In the genomic region with DNA sequence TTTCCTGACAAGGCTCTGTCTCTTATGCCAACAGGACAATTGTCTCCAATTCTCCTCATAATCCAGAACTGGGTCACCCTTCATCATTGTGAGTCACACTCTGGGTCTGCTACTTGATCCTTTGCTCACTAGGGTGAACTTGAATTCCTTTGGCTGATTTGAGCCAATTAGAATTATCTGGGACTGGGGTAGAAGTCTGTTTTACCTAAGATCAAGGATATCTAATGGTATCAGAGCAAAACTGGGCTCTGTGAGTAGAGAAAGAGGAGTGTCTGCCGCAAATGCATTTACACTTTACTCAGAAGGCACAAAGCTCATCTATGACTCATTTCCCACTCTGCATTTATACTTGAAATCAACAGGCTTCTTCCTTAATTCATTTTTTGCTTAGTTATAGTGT, we compare ENCODE assay signal across 19 cellular contexts.
A peak's percentile ranks its signal among the peaks of the same experiment; 100 is the strongest.
DNase-seq lines count a peak whose midpoint lies in the region; ATAC-seq and TF ChIP-seq lines count a peak whose summit lies in the region.
"Had no signal": no experiment of that assay in that cellular context is flagged by ENCODE, and none has a peak within 500 bp of the region (broad histone marks: within the 10 kb centered on the region; RNA-seq: fewer than 3 reads in every experiment).

No MANE protein-coding gene starts in this region.

- H3K27ac ChIP-seq in brain microvascular endothelial cell (no peak overlapping the region), RWPE1 (no peak overlapping the region)
- H3K27ac ChIP-seq: esophagus muscularis mucosa, neural progenitor cell, transverse colon had no signal

- POLR2A ChIA-PET in RWPE1 (lab: Yijun Ruan, JAX; ENCODE audit: low non-redundant PET) = no interaction called here

- in situ Hi-C loops in brain microvascular endothelial cell (cut with HindIII; ENCODE audit: low pct_ligation_motif_present, low sequenced_read_pairs) = no loop called here

- peak; percentile 47 for DNase-seq in DMS53 (lab: John Stamatoyannopoulos, UW)
- DNase-seq in LHCN-M2 (ENCODE audit: low read depth) = peak; percentile 59
- peak; percentile 11 for DNase-seq in brain microvascular endothelial cell
- DNase-seq in lung microvascular endothelial cell (ENCODE audit: low read depth in 2 of 2) = peak; percentile 6 to 70
- no peak for DNase-seq in activated CD4-positive, alpha-beta T cell treated with anti-CD3 and anti-CD28 coated beads for 48 hours
- DNase-seq in left colon = no peak
- no peak for DNase-seq in C1 segment of cervical spinal cord (lab: John Stamatoyannopoulos, UW)
- no peak for DNase-seq in RWPE1 (ENCODE audit: low spot score)
- DNase-seq: activated CD4-positive, alpha-beta memory T cell treated with anti-CD3 and anti-CD28 coated beads for 36 hours; amygdala; H7; NCI-H1417; NCI-H2227 treated with DMSO at 0.1 percent for 48 hours; transverse colon had no signal

- intact Hi-C loops in left colon (cut with DNase I, micrococcal nuclease) = no loop called here

- TF ChIP-seq CTCF in brain microvascular endothelial cell (IDR thresholded peaks at IDR 0.05; ENCODE audit: low read depth, low read length, missing control alignments) (no peak), RWPE1 (conservative IDR thresholded peaks at IDR 0.05; ENCODE audit: low read depth) (no peak)

- H3K27me3 ChIP-seq in brain microvascular endothelial cell (replicated peaks) = no peaks in the 10 kb centered on the region
- H3K27me3 ChIP-seq: esophagus muscularis mucosa, neural progenitor cell, transverse colon had no signal

- no peaks in the 10 kb centered on the region for H3K36me3 ChIP-seq in brain microvascular endothelial cell (replicated peaks)
- H3K36me3 ChIP-seq: esophagus muscularis mucosa, neural progenitor cell, transverse colon had no signal

- no peak for ATAC-seq in left colon
- ATAC-seq: sciatic nerve; stimulated activated memory B cell treated with anti-CD40 and anti-IgM and Interleukin-4, amounts not matched to agents 10 μg/mL and 1 μg/mL and 100 μg/mL, for 72 hours had no signal

- no peak overlapping the region for H3K4me3 ChIP-seq in brain microvascular endothelial cell (ENCODE audit: low read depth, low read length)
- H3K4me3 ChIP-seq: esophagus muscularis mucosa, lung, neural progenitor cell, transverse colon had no signal

- CTCF ChIA-PET in RWPE1 (lab: Yijun Ruan, JAX) = no interaction called here

Comparison
In these comparisons a context has a peak if more than half of its experiments do, and no peak if none do; other contexts are left out.
1. DNase-seq: peak in DMS53 (single experiment), LHCN-M2 (single experiment), brain microvascular endothelial cell (single experiment) and lung microvascular endothelial cell (2 of 2); none in activated CD4-positive, alpha-beta T cell treated with anti-CD3 and anti-CD28 coated beads for 48 hours (single experiment), left colon (0 of 2), C1 segment of cervical spinal cord (0 of 14) and RWPE1 (single experiment).